ENCODE assay signal across 8 cellular contexts in the genomic region with DNA sequence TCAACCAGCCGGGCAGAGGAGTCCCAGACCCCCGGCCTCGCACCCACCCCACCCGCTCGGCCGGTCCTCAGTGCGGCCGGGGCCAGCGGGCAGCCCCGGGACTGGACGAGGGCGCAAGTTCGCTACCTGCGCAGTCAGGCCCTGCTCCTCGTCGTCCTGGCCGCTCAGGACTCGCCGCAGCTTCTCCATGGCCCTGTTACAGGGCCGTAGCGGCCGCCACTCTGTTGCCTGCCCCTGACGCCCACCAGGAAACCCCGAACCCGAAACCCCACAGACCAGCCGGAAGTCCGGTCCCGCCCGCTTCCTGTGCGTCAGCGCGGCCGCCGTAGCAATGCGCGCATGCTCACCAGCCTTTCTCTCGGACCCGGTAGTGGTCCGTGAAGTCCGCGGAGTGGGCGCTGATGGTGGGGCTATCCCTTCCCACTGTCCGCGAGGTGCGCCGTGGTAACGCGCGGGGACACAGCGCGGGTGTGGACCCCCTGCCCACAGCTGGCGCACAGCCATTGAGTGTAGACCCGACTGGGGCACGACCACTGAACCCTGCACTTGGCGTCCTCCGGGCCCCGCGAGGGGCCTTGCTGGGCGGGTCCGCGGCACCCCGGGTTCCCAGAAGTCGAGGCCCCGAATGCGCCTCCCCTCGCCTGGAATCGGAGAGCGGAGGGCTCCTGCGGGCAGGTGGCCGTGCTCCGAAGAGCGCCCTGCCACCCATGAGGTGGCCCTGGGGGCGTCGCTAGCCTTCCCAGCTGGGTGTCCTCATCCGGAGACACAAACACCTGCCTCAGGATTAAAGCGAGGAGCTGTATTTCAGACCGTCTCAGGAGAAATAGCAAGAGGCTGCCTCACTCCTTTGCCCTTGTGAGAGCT. TPM values are rescaled to one million over a fixed set of nuclear protein-coding genes. Genes with fewer than 3 reads are reported as not detected.
DNase-seq lines count a peak whose midpoint lies in the region; ATAC-seq, FAIRE-seq and TF ChIP-seq lines count a peak whose summit lies in the region.

SFT2D1 (minus strand) TSS at position 253 of the 864 bp plus-strand sequence; CDS start at position 189, 64 bp downstream.

- H3K9me3 Mint-ChIP-seq in central memory CD8-positive, alpha-beta T cell = no peaks in the 10 kb centered on the region

- no peak for FAIRE-seq in kidney (lab: Jason Lieb, UNC)

- H3K36me3 Mint-ChIP-seq in central memory CD8-positive, alpha-beta T cell (ENCODE audit: insufficient read depth) = no peaks in the 10 kb centered on the region

- ATAC-seq in GM18858 (IDR thresholded peaks at IDR 0.05; ENCODE audit: unreplicated experiment) = peak; percentile 85
- ATAC-seq in HG03066 (IDR thresholded peaks at IDR 0.05; ENCODE audit: low read depth, unreplicated experiment) = peak; percentile 93
- peak; percentile 64 for ATAC-seq in central memory CD8-positive, alpha-beta T cell (replicated peaks; ENCODE audit: extremely low read depth, poor library complexity, severe bottlenecking)

- peaks cover 9% of the 10 kb centered on the region for H3K4me1 Mint-ChIP-seq in central memory CD8-positive, alpha-beta T cell

- no peaks in the 10 kb centered on the region for H3K9me3 ChIP-seq in kidney (ENCODE audit: control insufficient read depth in 1 of 2, low read length in 2 of 2)

- H3K79me2 ChIP-seq in ACC112 (ENCODE audit: control insufficient read depth, insufficient read depth, low read length, unreplicated experiment) = peaks cover 48% of the 10 kb centered on the region

- peak within 1 kb of the TSS; percentile 78 for H3K4me3 Mint-ChIP-seq in central memory CD8-positive, alpha-beta T cell

- H3K4me1 ChIP-seq in ACC112 (ENCODE audit: control insufficient read depth, insufficient read depth, low read length, unreplicated experiment) = peaks cover 12% of the 10 kb centered on the region
- H3K4me1 ChIP-seq in kidney (ENCODE audit: control insufficient read depth in 1 of 2, insufficient read depth in 1 of 2, low read depth in 1 of 2, low read length in 2 of 2) = peaks cover 9 to 24% of the 10 kb centered on the region in 2 donors

- peaks cover 3% of the 10 kb centered on the region; the same call in 1 of the 2 replicates for H3K36me3 ChIP-seq in ACC112 (ENCODE audit: insufficient read depth, low read length)
- H3K36me3 ChIP-seq in kidney (ENCODE audit: control insufficient read depth in 1 of 2, insufficient read depth in 2 of 2, low read length in 2 of 2) = peaks cover 0 to 6% of the 10 kb centered on the region in 2 donors

- H3K4me3 ChIP-seq in ACC112 (ENCODE audit: low read depth, low read length) (peak within 1 kb of the TSS; percentile 89), kidney (ENCODE audit: low read length in 2 of 2) (peak within 1 kb of the TSS; percentile 81 to 95)

- H3K27me3 Mint-ChIP-seq in central memory CD8-positive, alpha-beta T cell = no peaks in the 10 kb centered on the region

- H2AFZ ChIP-seq in ACC112 (ENCODE audit: low read length, unreplicated experiment) = peak within 1 kb of the TSS; percentile 89

- H3K9ac ChIP-seq in kidney (ENCODE audit: low read length in 2 of 2) = peak within 1 kb of the TSS; percentile 91 to 96

- H3K27ac ChIP-seq in ACC112 (ENCODE audit: low read depth, low read length) (peak within 1 kb of the TSS; percentile 30; the same call in 1 of the 2 replicates), kidney (ENCODE audit: low read depth in 2 of 2, low read length in 2 of 2) (peak within 1 kb of the TSS; percentile 91 to 93)

- intact Hi-C loops in kidney (cut with DNase I) = no loop called here

- peak within 1 kb of the TSS; percentile 75 for H3K27ac Mint-ChIP-seq in central memory CD8-positive, alpha-beta T cell (ENCODE audit: low read depth)

- DNase-seq in NCI-H2196 treated with DMSO at 0.1 percent for 48 hours (lab: John Stamatoyannopoulos, UW; ENCODE audit: unreplicated experiment) (peak; percentile 30), kidney (peak; percentile 95)
- peak; percentile 54 for DNase-seq in activated CD4-positive, CD25-positive, alpha-beta regulatory T cell treated with anti-CD3 and anti-CD28 coated beads, Interleukin-2, amount 50 U/mL, for 16 hours (ENCODE audit: low read depth, low spot score)
- DNase-seq in central memory CD8-positive, alpha-beta T cell (ENCODE audit: low spot score in 2 of 2) = peak; percentile 57 to 63
- peak; percentile 46 to 64 for DNase-seq in stimulated activated CD4-positive, alpha-beta T cell treated with anti-CD3 and anti-CD28 coated beads, Interleukin-15, amount 100 ng/mL, for 1 hour (ENCODE audit: low read depth in 1 of 2, low spot score in 1 of 2)

- H3K27me3 ChIP-seq in ACC112 (ENCODE audit: insufficient read depth, low read length) = peaks cover 11% of the 10 kb centered on the region

- no peak for TF ChIP-seq CTCF in kidney (IDR thresholded peaks at IDR 0.05; ENCODE audit: borderline replicate concordance, extremely low read depth, insufficient read depth)

RNA-seq across cellular contexts. Expression of gene SFT2D1, which starts in this region (rescaled TPM):
- total RNA-seq in kidney = 48.3 TPM
- 73.2 TPM for polyA plus RNA-seq in kidney (ENCODE audit: insufficient read depth, low read depth, low replicate concordance)

Comparison
In these comparisons a context has a peak if more than half of its experiments do, and no peak if none do; other contexts are left out.
1. Peak in every context shown above with its lines: DNase-seq, ATAC-seq, H3K4me3 ChIP-seq and H3K27ac ChIP-seq.
2. DNase-seq: peak in every context shown above with its lines; median percentile 95 in kidney; 60 in central memory CD8-positive, alpha-beta T cell; 55 in stimulated activated CD4-positive, alpha-beta T cell treated with anti-CD3 and anti-CD28 coated beads, Interleukin-15, amount 100 ng/mL, for 1 hour; 54 in activated CD4-positive, CD25-positive, alpha-beta regulatory T cell treated with anti-CD3 and anti-CD28 coated beads, Interleukin-2, amount 50 U/mL, for 16 hours; 30 in NCI-H2196 treated with DMSO at 0.1 percent for 48 hours.